In the genomic region with DNA sequence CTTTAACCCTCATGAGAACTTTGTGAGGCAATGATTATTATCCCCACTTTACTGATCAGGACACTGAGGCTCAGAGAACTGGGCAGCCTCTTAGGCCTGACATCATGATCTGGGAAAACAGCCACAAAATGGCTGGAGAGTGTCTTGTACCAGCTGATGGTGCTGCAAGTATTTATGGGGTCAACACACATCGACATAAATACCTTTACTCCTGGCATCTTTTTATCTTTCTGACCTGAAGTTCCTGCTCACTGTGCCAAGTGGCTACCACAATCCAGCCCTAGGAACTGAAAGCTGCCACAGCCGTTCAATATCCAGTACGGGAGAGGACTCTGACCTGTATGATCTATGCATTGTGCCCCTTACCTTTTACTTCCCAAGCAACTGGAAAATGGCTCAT, we compare ENCODE assay signal across 23 cellular contexts. TPM values are rescaled to one million over a fixed set of nuclear protein-coding genes. Genes with fewer than 3 reads are reported as not detected.
DNase-seq lines count a peak whose midpoint lies in the region; ATAC-seq, FAIRE-seq and TF ChIP-seq lines count a peak whose summit lies in the region.
"Had no signal": no experiment of that assay in that cellular context is flagged by ENCODE, and none has a peak within 500 bp of the region (broad histone marks: within the 10 kb centered on the region; RNA-seq: fewer than 3 reads in every experiment).

No MANE protein-coding gene starts in this region.

- POLR2A ChIA-PET in HepG2 (lab: Yijun Ruan, JAX): no interaction called here
- POLR2A ChIA-PET in CD4-positive, alpha-beta T cell (lab: Charles Lee): no interaction called here

- no peaks in the 10 kb centered on the region for H3K79me2 ChIP-seq in HepG2 (ENCODE audit: insufficient read depth, low read length)

- H3K36me3 Mint-ChIP-seq in CD4-positive, alpha-beta T cell (ENCODE audit: low read depth): peaks cover 6% of the 10 kb centered on the region
- H3K36me3 Mint-ChIP-seq: CD14-positive monocyte had no signal

- TF ChIP-seq EP300 in HepG2 (IDR thresholded peaks at IDR 0.05; ENCODE audit: low read depth in 2 of 2, low read length in 2 of 2): no peak
- no peak for TF ChIP-seq EP300 in HepG2 (CRISPR knock-in tag; IDR thresholded peaks at IDR 0.05; ENCODE audit: borderline replicate concordance)
- no peak for TF ChIP-seq EP300 in transverse colon (IDR thresholded peaks at IDR 0.05; ENCODE audit: low read depth)
- no peak for TF ChIP-seq EP300 in gastroesophageal sphincter (IDR thresholded peaks at IDR 0.05)

- intact Hi-C loops in HepG2 (cut with micrococcal nuclease; ENCODE audit: unreplicated experiment): no loop called here
- intact Hi-C loops in transverse colon (cut with DNase I; ENCODE audit: low total_unique reads): no loop called here
- intact Hi-C loops in CD4-positive, alpha-beta T cell (cut with DNase I, micrococcal nuclease): no loop called here

- no peak for TF ChIP-seq POLR2A in HepG2 (IDR thresholded peaks at IDR 0.05; ENCODE audit: insufficient read depth in 1 of 2, low read depth in 2 of 2, low read length in 2 of 2)
- TF ChIP-seq POLR2A in transverse colon (IDR thresholded peaks at IDR 0.05): no peak
- TF ChIP-seq POLR2A in gastroesophageal sphincter (IDR thresholded peaks at IDR 0.05): no peak

- no peak overlapping the region for H3K27ac Mint-ChIP-seq in CD4-positive, alpha-beta T cell

- H3K9ac ChIP-seq in HepG2 (ENCODE audit: insufficient read depth, low read depth, low read length): 0 out of 2 replicates have a peak overlapping the region, but pooled peaks have one; percentile 16
- H3K9ac ChIP-seq: KMS-11 had no signal

- H3K27me3 ChIP-seq in cardiac muscle cell: no peaks in the 10 kb centered on the region
- no peaks in the 10 kb centered on the region for H3K27me3 ChIP-seq in right atrium auricular region
- H3K27me3 ChIP-seq in HepG2 (ENCODE audit: control insufficient read depth in 1 of 2, insufficient read depth in 2 of 2, low read length in 2 of 2): no peaks in the 10 kb centered on the region
- no peaks in the 10 kb centered on the region for H3K27me3 ChIP-seq in transverse colon
- H3K27me3 ChIP-seq in CD4-positive, alpha-beta T cell (ENCODE audit: control insufficient read depth, insufficient read depth, low read length): no peaks in the 10 kb centered on the region
- H3K27me3 ChIP-seq in gastroesophageal sphincter: no peaks in the 10 kb centered on the region
- H3K27me3 ChIP-seq: SJSA1 had no signal

- H3K9me3 Mint-ChIP-seq in CD4-positive, alpha-beta T cell: no peaks in the 10 kb centered on the region
- H3K9me3 Mint-ChIP-seq: CD14-positive monocyte had no signal

- H3K4me2 ChIP-seq in HepG2 (ENCODE audit: low read depth, low read length): peak overlapping the region; percentile 58
- H3K4me2 ChIP-seq: KMS-11 had no signal

- no peaks in the 10 kb centered on the region for H3K27me3 Mint-ChIP-seq in CD4-positive, alpha-beta T cell

- peak; percentile 82 for ATAC-seq in HepG2
- no peak for ATAC-seq in CD4-positive, alpha-beta T cell (ENCODE audit: poor library complexity)
- no peak for ATAC-seq in gastroesophageal sphincter
- ATAC-seq: PC-3 had no signal

- no TSS peak for BruUV-seq in HepG2 (replicated peaks; lab: Mats Ljungman, UMichigan)

- TF ChIP-seq RAD21 in HepG2 (CRISPR knock-in tag; IDR thresholded peaks at IDR 0.05): no peak

- in situ Hi-C loops in HepG2 (cut with HindIII; ENCODE audit: extremely low pct_ligation_motif_present, low pct_unique_long_range_greater_than_20kb) (no loop called here), transverse colon (cut with MboI; ENCODE audit: low pct_ligation_motif_present in 1 of 4, low pct_unique_long_range_greater_than_20kb in 1 of 4, low sequenced_read_pairs in 3 of 4) (no loop called here)

- no peaks in the 10 kb centered on the region for H4K20me1 ChIP-seq in HepG2 (ENCODE audit: insufficient read depth, low read length)

- TF ChIP-seq CTCF in cardiac muscle cell (IDR thresholded peaks at IDR 0.05; ENCODE audit: low read depth, low read length) (no peak), right atrium auricular region (IDR thresholded peaks at IDR 0.05) (no peak), fibroblast of the aortic adventitia (IDR thresholded peaks at IDR 0.05; ENCODE audit: insufficient read depth, low read length) (no peak), HepG2 (CRISPR knock-in tag; IDR thresholded peaks at IDR 0.05) (no peak), transverse colon (IDR thresholded peaks at IDR 0.05) (no peak), gastroesophageal sphincter (IDR thresholded peaks at IDR 0.05) (no peak)
- no peak for TF ChIP-seq CTCF in CD4-positive, alpha-beta T cell (IDR thresholded peaks at IDR 0.05)

- H3K27ac ChIP-seq in cardiac muscle cell (peak overlapping the region; percentile 71), right atrium auricular region (peak overlapping the region in 1 of 2 donors; percentile 35), HepG2 (ENCODE audit: extremely low read length, insufficient read depth, low read length) (peak overlapping the region; percentile 50), transverse colon (peak overlapping the region; percentile 32 to 63 (median 52)), gastroesophageal sphincter (no peak overlapping the region)
- H3K27ac ChIP-seq in CD4-positive, alpha-beta T cell (ENCODE audit: low read depth, low read length): no peak overlapping the region
- H3K27ac ChIP-seq: KMS-11, SJSA1 had no signal

- WGBS in HepG2 (ENCODE audit: low lambda C conversion rate): 0% methylated on average over 3 of the region's 3 CpGs
- 51% methylated on average over 3 of the region's 3 CpGs; no CpG with 5 or more reads in 1 of the 2 donors for WGBS in transverse colon (ENCODE audit: low coverage in 1 of 2), 2 donors
- WGBS in gastroesophageal sphincter (ENCODE audit: low coverage in 1 of 2), 2 donors: 63 to 88% methylated on average over 2 to 3 of the region's 3 CpGs

- CTCF ChIA-PET in HepG2 (lab: Yijun Ruan, JAX; ENCODE audit: low intra/inter-chr PET ratio, low total read pairs): no interaction called here
- CTCF ChIA-PET in CD4-positive, alpha-beta T cell (lab: Charles Lee): no interaction called here

- DNase-seq in cardiac muscle cell (ENCODE audit: low read depth in 1 of 2, low spot score in 1 of 2) (peak in 1 of 2 donors; percentile 43), right atrium auricular region (ENCODE audit: low spot score) (no peak), fibroblast of the aortic adventitia (ENCODE audit: low read depth) (peak; percentile 59), HepG2 (ENCODE audit: low spot score) (peak; percentile 37), transverse colon (peak; percentile 54), DMS114 treated with DMSO at 0.1 percent for 48 hours (lab: John Stamatoyannopoulos, UW; ENCODE audit: unreplicated experiment) (no peak)
- no peak for DNase-seq in CD4-positive, alpha-beta T cell
- DNase-seq: 8988T, COR-L47, DMS 273 treated with DMSO at 0.1 percent for 48 hours, GF-D8, NCI-H1417 treated with DMSO at 0.1 percent for 48 hours, NCI-H1930, NCI-H345, NCI-H526, PC-3 had no signal

- H3K4me1 ChIP-seq in cardiac muscle cell (ENCODE audit: low read depth) (no peaks in the 10 kb centered on the region), right atrium auricular region (peaks cover 0 to 20% of the 10 kb centered on the region in 2 donors), HepG2 (ENCODE audit: insufficient read depth, low read length) (peaks cover 38% of the 10 kb centered on the region), transverse colon (peaks cover 4 to 42% (median 25%) of the 10 kb centered on the region in 4 donors), gastroesophageal sphincter (peaks cover 0 to 23% (median 0%) of the 10 kb centered on the region in 3 donors)
- H3K4me1 ChIP-seq: SJSA1 had no signal

- H3K4me1 Mint-ChIP-seq in CD4-positive, alpha-beta T cell (ENCODE audit: low read depth): no peaks in the 10 kb centered on the region

- peak; percentile 34 for FAIRE-seq in HepG2 (lab: Jason Lieb, UNC)
- FAIRE-seq: GM19239, H1 had no signal

- no peak overlapping the region for H3K4me3 ChIP-seq in cardiac muscle cell
- no peak overlapping the region for H3K4me3 ChIP-seq in right atrium auricular region
- H3K4me3 ChIP-seq in fibroblast of the aortic adventitia (ENCODE audit: low read depth, low read length): no peak overlapping the region
- peak overlapping the region in 2 of 3 experiments; percentile 7 to 18; a peak in 1 of 6 replicates for H3K4me3 ChIP-seq in HepG2 (replicated peaks in 1 of 3; ENCODE audit: insufficient read depth in 1 of 3, low read depth in 2 of 3, low read length in 3 of 3)
- no peak overlapping the region for H3K4me3 ChIP-seq in transverse colon
- H3K4me3 ChIP-seq in gastroesophageal sphincter: no peak overlapping the region
- H3K4me3 ChIP-seq: SJSA1 had no signal

- H3K36me3 ChIP-seq in cardiac muscle cell (no peaks in the 10 kb centered on the region), right atrium auricular region (peaks cover 9% of the 10 kb centered on the region), HepG2 (replicated peaks in 1 of 2; ENCODE audit: control insufficient read depth in 1 of 2, insufficient read depth in 2 of 2, low read length in 2 of 2) (0 out of 5 replicates have a peak, but pooled peaks cover 0 to 1% of the 10 kb centered on the region in 2 experiments), transverse colon (no peaks in the 10 kb centered on the region), gastroesophageal sphincter (peaks cover 0 to 12% of the 10 kb centered on the region in 2 donors)

- no peak overlapping the region for H3K4me3 Mint-ChIP-seq in CD4-positive, alpha-beta T cell
- H3K4me3 Mint-ChIP-seq: CD14-positive monocyte had no signal

- no peaks in the 10 kb centered on the region for H3K9me3 ChIP-seq in cardiac muscle cell (ENCODE audit: low read depth)
- H3K9me3 ChIP-seq in right atrium auricular region: no peaks in the 10 kb centered on the region
- H3K9me3 ChIP-seq in HepG2 (ENCODE audit: low read length): no peaks in the 10 kb centered on the region
- no peaks in the 10 kb centered on the region for H3K9me3 ChIP-seq in transverse colon
- no peaks in the 10 kb centered on the region for H3K9me3 ChIP-seq in CD4-positive, alpha-beta T cell (ENCODE audit: control insufficient read depth, low read length)
- H3K9me3 ChIP-seq in gastroesophageal sphincter: peaks cover 0 to 8% (median 0%) of the 10 kb centered on the region in 3 donors
- H3K9me3 ChIP-seq: SJSA1 had no signal

- H2AFZ ChIP-seq in HepG2 (ENCODE audit: low read length): peak overlapping the region; percentile 7

RNA-seq across cellular contexts. Expression of a gene that starts 29.2 kb away (rescaled TPM):
- total RNA-seq in cardiac muscle cell: 0.07 TPM in 1 of 2 replicates, not detected in the other
- polyA plus RNA-seq in cardiac muscle cell: 0.06 TPM in 1 of 2 replicates, not detected in the other
- total RNA-seq in right atrium auricular region: not detected
- not detected in 2 replicates for total RNA-seq in fibroblast of the aortic adventitia (ENCODE audit: low replicate concordance)
- total RNA-seq in HepG2 (2016; rRNA removed; fragmentation: Illumina TruSeq; extraction: Trizol): 0.04 TPM in 1 of 2 replicates, not detected in the other
- not detected in 2 replicates for total RNA-seq in HepG2 (2016; cell fraction: cytosol; rRNA removed; fragmentation: Illumina TruSeq; extraction: Trizol; ENCODE audit: low read depth)
- total RNA-seq in HepG2 (2016; cell fraction: insoluble cytoplasmic fraction; rRNA removed; fragmentation: Illumina TruSeq; extraction: Trizol): not detected in 2 replicates
- not detected in 2 replicates for total RNA-seq in HepG2 (2016; cell fraction: membrane; rRNA removed; fragmentation: Illumina TruSeq; extraction: Trizol)
- total RNA-seq in HepG2 (2016; cell fraction: nucleus; rRNA removed; fragmentation: Illumina TruSeq; extraction: Trizol): not detected in 2 replicates
- 1.2 TPM in 2 replicates for polyA plus RNA-seq in HepG2 (2011; rRNA removed)
- polyA plus RNA-seq in HepG2 (2011; cell fraction: cytosol; rRNA removed): 0.51 and 1.1 TPM in 2 replicates
- 0.34 and 0.50 TPM in 2 replicates for polyA plus RNA-seq in HepG2 (2011; cell fraction: nucleus; rRNA removed)
- polyA plus RNA-seq in HepG2 (2012): 0.75 and 1.7 TPM in 2 replicates
- not detected in 2 replicates for polyA plus RNA-seq in HepG2 (2016; cell fraction: cytosol; fragmentation: Illumina TruSeq; extraction: Trizol; ENCODE audit: low read depth)
- not detected in 2 replicates for polyA plus RNA-seq in HepG2 (2016; cell fraction: insoluble cytoplasmic fraction; fragmentation: Illumina TruSeq; extraction: Trizol; ENCODE audit: low read depth)
- polyA plus RNA-seq in HepG2 (2016; cell fraction: membrane; fragmentation: Illumina TruSeq; extraction: Trizol; ENCODE audit: low read depth): 0.06 TPM in 1 of 2 replicates, not detected in the other
- 0.21 TPM in 1 of 2 replicates, not detected in the other for polyA plus RNA-seq in HepG2 (2016; cell fraction: nucleus; fragmentation: Illumina TruSeq; extraction: Trizol; ENCODE audit: insufficient read depth, low read depth)
- 0.20 and 2.0 TPM in 2 replicates for polyA minus RNA-seq in HepG2 (2011; rRNA and poly(A)+ RNA removed; ENCODE audit: low replicate concordance)
- 0.26 and 0.49 TPM in 2 replicates for polyA minus RNA-seq in HepG2 (2011; cell fraction: cytosol; rRNA and poly(A)+ RNA removed)
- polyA minus RNA-seq in HepG2 (2011; cell fraction: nucleus; rRNA and poly(A)+ RNA removed): 0.62 and 1.0 TPM in 2 replicates
- 100 to 1,000 TPM in 3 of 4 donors, 10 to 100 TPM in 1; 37.8 to 700 (median 401) TPM for total RNA-seq in transverse colon
- total RNA-seq in CD4-positive, alpha-beta T cell: under 1 TPM in 1 of 2 experiments, not detected in 1; 0.47 TPM
- total RNA-seq in gastroesophageal sphincter: not detected
- total RNA-seq: H1, SJSA1 had no signal
- polyA plus RNA-seq: AG04450, CD14-positive monocyte, H1 had no signal

Comparison
In these comparisons a context has a peak if more than half of its experiments do, and no peak if none do; other contexts are left out.
1. DNase-seq: peak in fibroblast of the aortic adventitia (single experiment), HepG2 (single experiment) and transverse colon (single experiment); none in right atrium auricular region (single experiment), CD4-positive, alpha-beta T cell (0 of 10) and DMS114 treated with DMSO at 0.1 percent for 48 hours (single experiment).
2. H3K27ac ChIP-seq: peak in cardiac muscle cell (single experiment), HepG2 (single experiment) and transverse colon (4 of 4); none in CD4-positive, alpha-beta T cell (single experiment) and gastroesophageal sphincter (0 of 4).
3. H3K4me3 ChIP-seq: peak in HepG2 (2 of 3); none in cardiac muscle cell (single experiment), right atrium auricular region (0 of 2), fibroblast of the aortic adventitia (single experiment), transverse colon (0 of 4) and gastroesophageal sphincter (0 of 2).
4. RNA of a gene that starts 29.2 kb away (total RNA-seq): 37.8 to 700 TPM in transverse colon; 0.47 TPM in CD4-positive, alpha-beta T cell, 0.04 TPM in HepG2, 0.07 TPM in cardiac muscle cell, not detected in right atrium auricular region, not detected in fibroblast of the aortic adventitia and not detected in gastroesophageal sphincter; every median in the first group is over 10 times any median in the second.